In genomic region chr1:114670083-114671010, GRCh38 we compare ENCODE assay signal across 8 cellular contexts.
A peak's percentile ranks its signal among the peaks of the same experiment; 100 is the strongest.
DNase-seq lines count a peak whose midpoint lies in the region; ATAC-seq lines count a peak whose summit lies in the region.

No MANE protein-coding gene starts in this region.

- DNase-seq in CD1c-positive myeloid dendritic cell (ENCODE audit: extremely low spot score) (peak; percentile 95), NOMO-1 treated with DMSO at 0.1 percent for 48 hours (lab: John Stamatoyannopoulos, UW; ENCODE audit: unreplicated experiment) (peak; percentile 72), activated T-cell treated with anti-CD3 and anti-CD28 coated beads for 1 hour (ENCODE audit: low read depth) (peak; percentile 80), epidermal melanocyte (ENCODE audit: insufficient read length, low spot score) (peak; percentile 70), middle frontal gyrus (ENCODE audit: extremely low spot score, low spot score) (peak; percentile 20)
- DNase-seq in stimulated activated CD8-positive, alpha-beta memory T cell treated with anti-CD3 and anti-CD28 coated beads, Interleukin-15, amount 100 ng/mL, for 4 hours (ENCODE audit: low read depth in 2 of 2): peak; percentile 70 to 72

- ATAC-seq in GM19395 (IDR thresholded peaks at IDR 0.05; ENCODE audit: unreplicated experiment) (peak; percentile 99), HG03469 (IDR thresholded peaks at IDR 0.05; ENCODE audit: unreplicated experiment) (peak; percentile 90)

Comparison
In these comparisons a context has a peak if more than half of its experiments do, and no peak if none do; other contexts are left out.
1. Peak in every context shown above with its lines: DNase-seq and ATAC-seq.
2. DNase-seq: peak in every context shown above with its lines; median percentile 95 in CD1c-positive myeloid dendritic cell; 80 in activated T-cell treated with anti-CD3 and anti-CD28 coated beads for 1 hour; 72 in NOMO-1 treated with DMSO at 0.1 percent for 48 hours; 71 in stimulated activated CD8-positive, alpha-beta memory T cell treated with anti-CD3 and anti-CD28 coated beads, Interleukin-15, amount 100 ng/mL, for 4 hours; 70 in epidermal melanocyte; 20 in middle frontal gyrus.